Comparison of ENCODE assay signal across 21 cellular contexts in genomic region chrX:17067534-17067933, GRCh38.
DNase-seq lines count a peak whose midpoint lies in the region; ATAC-seq and TF ChIP-seq lines count a peak whose summit lies in the region.
"Had no signal": no experiment of that assay in that cellular context is flagged by ENCODE, and none has a peak within 500 bp of the region (broad histone marks: within the 10 kb centered on the region; RNA-seq: fewer than 3 reads in every experiment).

No MANE protein-coding gene starts in this region.

- intact Hi-C loops in mammary epithelial cell (cut with micrococcal nuclease): loop anchor here (2.0 kb wide), 1 partner anchor 15 kb away; no protein-coding TSS in a partner anchor
- intact Hi-C loops in breast epithelium (cut with DNase I; ENCODE audit: low total_unique reads): no loop called here

- H3K27ac Mint-ChIP-seq in T-cell: no peak overlapping the region
- H3K27ac Mint-ChIP-seq: CD4-positive, alpha-beta memory T cell had no signal

- DNase-seq in DMS 273 (lab: John Stamatoyannopoulos, UW; ENCODE audit: unreplicated experiment) (peak; percentile 65), DMS 273 treated with DMSO at 0.1 percent for 48 hours (lab: John Stamatoyannopoulos, UW) (no peak), mammary epithelial cell (peak; percentile 64), breast epithelium (ENCODE audit: low spot score in 2 of 2) (no peak), myocyte (ENCODE audit: low read depth) (peak; percentile 16), T-cell (no peak), NCI-H1930 (lab: John Stamatoyannopoulos, UW) (no peak), NCI-H1694 (lab: John Stamatoyannopoulos, UW) (no peak)
- DNase-seq: ACHN; CD4-positive, alpha-beta memory T cell; DMS53; IMR-90; NCI-H187; NCI-H2107; NCI-H345; NCI-H774; PC-3; SHP77 had no signal

- H3K4me1 ChIP-seq in mammary epithelial cell (ENCODE audit: insufficient read depth, low read length): peaks cover 13% of the 10 kb centered on the region
- H3K4me1 ChIP-seq in breast epithelium: no peaks in the 10 kb centered on the region
- H3K4me1 ChIP-seq: BLaER1 treated with 17β-estradiol and CSF1 and Interleukin-3, amounts not matched to agents 10 nM and 100 nM had no signal

- no peaks in the 10 kb centered on the region for H3K9me3 Mint-ChIP-seq in T-cell

- in situ Hi-C loops in mammary epithelial cell (cut with MboI; ENCODE audit: low sequenced_read_pairs in 2 of 2): no loop called here

- H3K9ac ChIP-seq in mammary epithelial cell (ENCODE audit: insufficient read depth, low read length): no peak overlapping the region
- H3K9ac ChIP-seq: BLaER1 treated with 17β-estradiol and CSF1 and Interleukin-3, amounts not matched to agents 10 nM and 100 nM; KMS-11 had no signal

- H3K4me3 ChIP-seq in mammary epithelial cell (replicated peaks in 1 of 3; ENCODE audit: insufficient read depth in 1 of 3, low read depth in 2 of 3, low read length in 3 of 3): no peak overlapping the region
- H3K4me3 ChIP-seq in breast epithelium: no peak overlapping the region
- H3K4me3 ChIP-seq: BLaER1 treated with 17β-estradiol and CSF1 and Interleukin-3, amounts not matched to agents 10 nM and 100 nM had no signal

- H3K36me3 ChIP-seq in mammary epithelial cell (ENCODE audit: insufficient read depth, low read length) (no peaks in the 10 kb centered on the region), breast epithelium (no peaks in the 10 kb centered on the region)
- H3K36me3 ChIP-seq: BLaER1 treated with 17β-estradiol and CSF1 and Interleukin-3, amounts not matched to agents 10 nM and 100 nM had no signal

- no TSS peak for BruUV-seq in mammary epithelial cell (replicated peaks; lab: Mats Ljungman, UMichigan)

- no peaks in the 10 kb centered on the region for H4K20me1 ChIP-seq in mammary epithelial cell (ENCODE audit: insufficient read depth, low read length)

- dilution Hi-C loops in mammary epithelial cell (cut with HindIII; ENCODE audit: low sequenced_read_pairs): no loop called here

- H2AFZ ChIP-seq in mammary epithelial cell (ENCODE audit: low read depth, low read length): no peak overlapping the region

- no peak for ATAC-seq in T-cell (replicated peaks in 1 of 4)
- ATAC-seq: PC-3 had no signal

- H3K4me2 ChIP-seq in mammary epithelial cell (ENCODE audit: insufficient read depth, low read depth, low read length): peak overlapping the region; percentile 3
- H3K4me2 ChIP-seq: BLaER1 treated with 17β-estradiol and CSF1 and Interleukin-3, amounts not matched to agents 10 nM and 100 nM; KMS-11 had no signal

- H3K27ac ChIP-seq in mammary epithelial cell (ENCODE audit: insufficient read depth, low read depth, low read length): no peak overlapping the region
- H3K27ac ChIP-seq in breast epithelium: no peak overlapping the region
- H3K27ac ChIP-seq: 22Rv1; BLaER1 treated with 17β-estradiol and CSF1 and Interleukin-3, amounts not matched to agents 10 nM and 100 nM; KMS-11 had no signal

- TF ChIP-seq POLR2A in breast epithelium (IDR thresholded peaks at IDR 0.05): no peak

- peaks cover 0 to 17% of the 10 kb centered on the region in 2 donors for H3K27me3 Mint-ChIP-seq in T-cell
- H3K27me3 Mint-ChIP-seq: CD4-positive, alpha-beta memory T cell had no signal

- H3K36me3 Mint-ChIP-seq in T-cell: no peaks in the 10 kb centered on the region
- H3K36me3 Mint-ChIP-seq: CD4-positive, alpha-beta memory T cell had no signal

- no peaks in the 10 kb centered on the region for H3K9me3 ChIP-seq in mammary epithelial cell (replicated peaks; ENCODE audit: insufficient read depth, low read length)
- H3K9me3 ChIP-seq in breast epithelium: no peaks in the 10 kb centered on the region
- H3K9me3 ChIP-seq: BLaER1 treated with 17β-estradiol and CSF1 and Interleukin-3, amounts not matched to agents 10 nM and 100 nM had no signal

- 53% methylated on average over 1 of the region's 1 CpG for WGBS in mammary epithelial cell (ENCODE audit: low coverage, missing lambda C conversion rate)

- no peaks in the 10 kb centered on the region for H3K79me2 ChIP-seq in mammary epithelial cell (ENCODE audit: insufficient read depth, low read length)

- H3K27me3 ChIP-seq in mammary epithelial cell (ENCODE audit: insufficient read depth, low read length) (no peaks in the 10 kb centered on the region), breast epithelium (peaks cover 0 to 40% of the 10 kb centered on the region in 2 donors)

- CTCF ChIA-PET in mammary epithelial cell (lab: Charles Lee; ENCODE audit: low non-redundant PET): interaction anchor here (0.7 kb wide), 1 partner anchor 67 kb away, joined by 3 read pairs; no protein-coding TSS in a partner anchor
- CTCF ChIA-PET in T-cell (lab: Charles Lee): no interaction called here

- POLR2A ChIA-PET in T-cell (lab: Charles Lee): no interaction called here

- H3K4me3 Mint-ChIP-seq in T-cell: no peak overlapping the region
- H3K4me3 Mint-ChIP-seq: CD4-positive, alpha-beta memory T cell had no signal

- TF ChIP-seq CTCF in mammary epithelial cell (conservative IDR thresholded peaks at IDR 0.05 in 1 of 2, IDR thresholded peaks at IDR 0.05 in 1 of 2; ENCODE audit: extremely low read depth in 1 of 2, insufficient read depth in 1 of 2, low read depth in 1 of 2, low read length in 2 of 2) (no peak), breast epithelium (IDR thresholded peaks at IDR 0.05) (no peak)

- no peaks in the 10 kb centered on the region for H3K4me1 Mint-ChIP-seq in T-cell
- H3K4me1 Mint-ChIP-seq: CD4-positive, alpha-beta memory T cell had no signal

Comparison
In these comparisons a context has a peak if more than half of its experiments do, and no peak if none do; other contexts are left out.
1. DNase-seq: peak in DMS 273 (single experiment), mammary epithelial cell (single experiment) and myocyte (single experiment); none in DMS 273 treated with DMSO at 0.1 percent for 48 hours (single experiment), breast epithelium (0 of 2), T-cell (0 of 34), NCI-H1930 (0 of 2) and NCI-H1694 (single experiment).